1 cellular context compared by ENCODE assay signal in the genomic region with DNA sequence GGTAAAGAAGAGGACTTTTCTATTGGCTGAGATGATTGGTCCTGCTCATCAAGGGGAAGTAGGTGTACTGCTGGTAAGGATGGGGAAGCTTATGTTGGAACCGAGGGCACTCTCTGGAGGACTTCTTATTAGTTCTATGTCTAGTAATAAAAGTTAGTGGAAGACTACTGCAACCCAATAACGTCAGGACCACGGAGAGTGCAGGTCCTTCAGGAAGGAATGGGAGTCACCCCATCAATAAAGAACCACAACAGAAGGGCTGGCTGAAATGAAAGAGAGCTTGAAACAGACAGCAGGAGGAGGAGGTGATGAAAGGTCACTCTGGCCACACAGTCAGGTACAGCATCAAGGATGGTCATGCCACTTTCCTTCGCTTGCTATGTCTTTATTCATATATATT.
TF ChIP-seq lines count a peak whose summit lies in the region.

No MANE protein-coding gene starts in this region.

TF ChIP-seq in WTC11, 78 proteins besides CTCF, POLR2A, EP300 and RAD21:
- TF ChIP-seq IRF2 (CRISPR knock-in tag; IDR thresholded peaks at IDR 0.05; ENCODE audit: borderline replicate concordance, low read depth) (no peak), TEAD4 (CRISPR knock-in tag; IDR thresholded peaks at IDR 0.05) (no peak), FOXP1 (CRISPR knock-in tag; IDR thresholded peaks at IDR 0.05; ENCODE audit: borderline replicate concordance) (no peak), NFE2L1 (CRISPR knock-in tag; IDR thresholded peaks at IDR 0.05) (no peak), ZNF396 (CRISPR knock-in tag; IDR thresholded peaks at IDR 0.05; ENCODE audit: borderline replicate concordance) (no peak), SMAD3 (CRISPR knock-in tag; IDR thresholded peaks at IDR 0.05; ENCODE audit: borderline replicate concordance) (no peak), ZNF423 (CRISPR knock-in tag; IDR thresholded peaks at IDR 0.05) (no peak), SMAD4 (CRISPR knock-in tag; IDR thresholded peaks at IDR 0.05) (no peak), ELF4 (CRISPR knock-in tag; IDR thresholded peaks at IDR 0.05; ENCODE audit: low read depth) (no peak), CBFB (CRISPR knock-in tag; IDR thresholded peaks at IDR 0.05; ENCODE audit: low read depth) (no peak)
- TF ChIP-seq, protein P1, sequence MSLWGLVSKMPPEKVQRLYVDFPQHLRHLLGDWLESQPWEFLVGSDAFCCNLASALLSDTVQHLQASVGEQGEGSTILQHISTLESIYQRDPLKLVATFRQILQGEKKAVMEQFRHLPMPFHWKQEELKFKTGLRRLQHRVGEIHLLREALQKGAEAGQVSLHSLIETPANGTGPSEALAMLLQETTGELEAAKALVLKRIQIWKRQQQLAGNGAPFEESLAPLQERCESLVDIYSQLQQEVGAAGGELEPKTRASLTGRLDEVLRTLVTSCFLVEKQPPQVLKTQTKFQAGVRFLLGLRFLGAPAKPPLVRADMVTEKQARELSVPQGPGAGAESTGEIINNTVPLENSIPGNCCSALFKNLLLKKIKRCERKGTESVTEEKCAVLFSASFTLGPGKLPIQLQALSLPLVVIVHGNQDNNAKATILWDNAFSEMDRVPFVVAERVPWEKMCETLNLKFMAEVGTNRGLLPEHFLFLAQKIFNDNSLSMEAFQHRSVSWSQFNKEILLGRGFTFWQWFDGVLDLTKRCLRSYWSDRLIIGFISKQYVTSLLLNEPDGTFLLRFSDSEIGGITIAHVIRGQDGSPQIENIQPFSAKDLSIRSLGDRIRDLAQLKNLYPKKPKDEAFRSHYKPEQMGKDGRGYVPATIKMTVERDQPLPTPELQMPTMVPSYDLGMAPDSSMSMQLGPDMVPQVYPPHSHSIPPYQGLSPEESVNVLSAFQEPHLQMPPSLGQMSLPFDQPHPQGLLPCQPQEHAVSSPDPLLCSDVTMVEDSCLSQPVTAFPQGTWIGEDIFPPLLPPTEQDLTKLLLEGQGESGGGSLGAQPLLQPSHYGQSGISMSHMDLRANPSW (CRISPR knock-in tag; conservative IDR thresholded peaks at IDR 0.05; ENCODE audit: low read depth): no peak
- TF ChIP-seq, protein P2, sequence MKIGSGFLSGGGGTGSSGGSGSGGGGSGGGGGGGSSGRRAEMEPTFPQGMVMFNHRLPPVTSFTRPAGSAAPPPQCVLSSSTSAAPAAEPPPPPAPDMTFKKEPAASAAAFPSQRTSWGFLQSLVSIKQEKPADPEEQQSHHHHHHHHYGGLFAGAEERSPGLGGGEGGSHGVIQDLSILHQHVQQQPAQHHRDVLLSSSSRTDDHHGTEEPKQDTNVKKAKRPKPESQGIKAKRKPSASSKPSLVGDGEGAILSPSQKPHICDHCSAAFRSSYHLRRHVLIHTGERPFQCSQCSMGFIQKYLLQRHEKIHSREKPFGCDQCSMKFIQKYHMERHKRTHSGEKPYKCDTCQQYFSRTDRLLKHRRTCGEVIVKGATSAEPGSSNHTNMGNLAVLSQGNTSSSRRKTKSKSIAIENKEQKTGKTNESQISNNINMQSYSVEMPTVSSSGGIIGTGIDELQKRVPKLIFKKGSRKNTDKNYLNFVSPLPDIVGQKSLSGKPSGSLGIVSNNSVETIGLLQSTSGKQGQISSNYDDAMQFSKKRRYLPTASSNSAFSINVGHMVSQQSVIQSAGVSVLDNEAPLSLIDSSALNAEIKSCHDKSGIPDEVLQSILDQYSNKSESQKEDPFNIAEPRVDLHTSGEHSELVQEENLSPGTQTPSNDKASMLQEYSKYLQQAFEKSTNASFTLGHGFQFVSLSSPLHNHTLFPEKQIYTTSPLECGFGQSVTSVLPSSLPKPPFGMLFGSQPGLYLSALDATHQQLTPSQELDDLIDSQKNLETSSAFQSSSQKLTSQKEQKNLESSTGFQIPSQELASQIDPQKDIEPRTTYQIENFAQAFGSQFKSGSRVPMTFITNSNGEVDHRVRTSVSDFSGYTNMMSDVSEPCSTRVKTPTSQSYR (CRISPR knock-in tag; IDR thresholded peaks at IDR 0.05): no peak
